In genomic region chr4:159071178-159071968, GRCh38 we compare ENCODE assay signal across 1 cellular context.
A peak's percentile ranks its signal among the peaks of the same experiment; 100 is the strongest.
TF ChIP-seq lines count a peak whose summit lies in the region.

No MANE protein-coding gene starts in this region.

TF ChIP-seq in SK-N-SH, 30 proteins besides CTCF, POLR2A, EP300 and RAD21:
- TF ChIP-seq ZBTB33 (IDR thresholded peaks at IDR 0.05; ENCODE audit: borderline replicate concordance, low read depth) (no peak), CHD2 (IDR thresholded peaks at IDR 0.05; ENCODE audit: low read length, partially characterized antibody) (no peak), JUND (IDR thresholded peaks at IDR 0.05) (peak; percentile 39), FOXJ3 (CRISPR knock-in tag; IDR thresholded peaks at IDR 0.05) (no peak), TEAD4 (IDR thresholded peaks at IDR 0.05; ENCODE audit: borderline replicate concordance, insufficient read depth) (no peak), SMC3 (IDR thresholded peaks at IDR 0.05; ENCODE audit: low read depth, low read length) (no peak), TCF12 (IDR thresholded peaks at IDR 0.05) (peak; percentile 43; the same call in 1 of the 2 replicates), FOSL2 (IDR thresholded peaks at IDR 0.05; ENCODE audit: borderline replicate concordance, low read depth) (peak; percentile 48; the same call in 1 of the 2 replicates), FOXM1 (IDR thresholded peaks at IDR 0.05; ENCODE audit: low read depth) (no peak), NFIC (IDR thresholded peaks at IDR 0.05; ENCODE audit: borderline replicate concordance) (peak; percentile 49; the same call in 1 of the 2 replicates)
- TF ChIP-seq, protein P1, sequence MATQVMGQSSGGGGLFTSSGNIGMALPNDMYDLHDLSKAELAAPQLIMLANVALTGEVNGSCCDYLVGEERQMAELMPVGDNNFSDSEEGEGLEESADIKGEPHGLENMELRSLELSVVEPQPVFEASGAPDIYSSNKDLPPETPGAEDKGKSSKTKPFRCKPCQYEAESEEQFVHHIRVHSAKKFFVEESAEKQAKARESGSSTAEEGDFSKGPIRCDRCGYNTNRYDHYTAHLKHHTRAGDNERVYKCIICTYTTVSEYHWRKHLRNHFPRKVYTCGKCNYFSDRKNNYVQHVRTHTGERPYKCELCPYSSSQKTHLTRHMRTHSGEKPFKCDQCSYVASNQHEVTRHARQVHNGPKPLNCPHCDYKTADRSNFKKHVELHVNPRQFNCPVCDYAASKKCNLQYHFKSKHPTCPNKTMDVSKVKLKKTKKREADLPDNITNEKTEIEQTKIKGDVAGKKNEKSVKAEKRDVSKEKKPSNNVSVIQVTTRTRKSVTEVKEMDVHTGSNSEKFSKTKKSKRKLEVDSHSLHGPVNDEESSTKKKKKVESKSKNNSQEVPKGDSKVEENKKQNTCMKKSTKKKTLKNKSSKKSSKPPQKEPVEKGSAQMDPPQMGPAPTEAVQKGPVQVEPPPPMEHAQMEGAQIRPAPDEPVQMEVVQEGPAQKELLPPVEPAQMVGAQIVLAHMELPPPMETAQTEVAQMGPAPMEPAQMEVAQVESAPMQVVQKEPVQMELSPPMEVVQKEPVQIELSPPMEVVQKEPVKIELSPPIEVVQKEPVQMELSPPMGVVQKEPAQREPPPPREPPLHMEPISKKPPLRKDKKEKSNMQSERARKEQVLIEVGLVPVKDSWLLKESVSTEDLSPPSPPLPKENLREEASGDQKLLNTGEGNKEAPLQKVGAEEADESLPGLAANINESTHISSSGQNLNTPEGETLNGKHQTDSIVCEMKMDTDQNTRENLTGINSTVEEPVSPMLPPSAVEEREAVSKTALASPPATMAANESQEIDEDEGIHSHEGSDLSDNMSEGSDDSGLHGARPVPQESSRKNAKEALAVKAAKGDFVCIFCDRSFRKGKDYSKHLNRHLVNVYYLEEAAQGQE (IDR thresholded peaks at IDR 0.05; ENCODE audit: low read depth, low read length) = no peak
TF ChIP-seq in SK-N-SH: peak in this region for 4.
